ENCODE assay signal across 20 cellular contexts in genomic region chr4:6184169-6184568, GRCh38. TPM values are rescaled to one million over a fixed set of nuclear protein-coding genes. Genes with fewer than 3 reads are reported as not detected.
A peak's percentile ranks its signal among the peaks of the same experiment; 100 is the strongest.
DNase-seq lines count a peak whose midpoint lies in the region; ATAC-seq lines count a peak whose summit lies in the region.
"Had no signal": no experiment of that assay in that cellular context is flagged by ENCODE, and none has a peak within 500 bp of the region (broad histone marks: within the 10 kb centered on the region; RNA-seq: fewer than 3 reads in every experiment).

No MANE protein-coding gene starts in this region.

- H3K23ac ChIP-seq in trophoblast cell (ENCODE audit: low read length): no peak overlapping the region

- H3K79me2 ChIP-seq in trophoblast cell (ENCODE audit: control insufficient read depth, insufficient read depth, low read length, poor library complexity): no peaks in the 10 kb centered on the region

- H3K4me1 ChIP-seq in CD4-positive, CD25-positive, alpha-beta regulatory T cell (ENCODE audit: control insufficient read depth, insufficient read depth, low read length, poor library complexity, severe bottlenecking): peaks cover 88% of the 10 kb centered on the region
- peaks cover 3 to 5% of the 10 kb centered on the region in 2 experiments for H3K4me1 ChIP-seq in trophoblast cell (ENCODE audit: control insufficient read depth in 1 of 2, insufficient read depth in 2 of 2, low read length in 2 of 2)
- H3K4me1 ChIP-seq: tibial artery had no signal

- no peak overlapping the region for H3K4ac ChIP-seq in trophoblast cell (ENCODE audit: low read depth, low read length)

- peaks cover 30 to 83% (median 46%) of the 10 kb centered on the region in 4 donors for H3K4me1 Mint-ChIP-seq in CD4-positive, CD25-positive, alpha-beta regulatory T cell
- peaks cover 59% of the 10 kb centered on the region for H3K4me1 Mint-ChIP-seq in activated T-helper 2 cell treated with anti-CD3 and anti-CD28 coated beads, Interferon-gamma antibody, Interleukin-2, Interleukin-4, amounts not matched to agents 10 μg/mL and 5 μg/mL and 100 μg/mL, durations not matched to agents 14 hours and 24 hours and 36 hours (ENCODE audit: low read depth)

- H4K12ac ChIP-seq in trophoblast cell (ENCODE audit: low read depth, low read length): no peak overlapping the region

- peak overlapping the region; percentile 83 to 88 (median 85) for H3K27ac Mint-ChIP-seq in CD4-positive, CD25-positive, alpha-beta regulatory T cell
- H3K27ac Mint-ChIP-seq in activated T-helper 2 cell treated with anti-CD3 and anti-CD28 coated beads, Interferon-gamma antibody, Interleukin-2, Interleukin-4, amounts not matched to agents 10 μg/mL and 5 μg/mL and 100 μg/mL, durations not matched to agents 14 hours and 24 hours and 36 hours: peak overlapping the region; percentile 66
- H3K27ac Mint-ChIP-seq: progenitor cell of endocrine pancreas; stimulated activated naive B cell treated with anti-CD40 and anti-IgM and Interleukin-4, amounts not matched to agents 10 μg/mL and 1 μg/mL and 100 μg/mL, for 72 hours had no signal

- no peak overlapping the region for H3K18ac ChIP-seq in trophoblast cell (ENCODE audit: low read length)

- peaks cover 6% of the 10 kb centered on the region for H3K36me3 Mint-ChIP-seq in CD4-positive, CD25-positive, alpha-beta regulatory T cell
- H3K36me3 Mint-ChIP-seq in activated T-helper 2 cell treated with anti-CD3 and anti-CD28 coated beads, Interferon-gamma antibody, Interleukin-2, Interleukin-4, amounts not matched to agents 10 μg/mL and 5 μg/mL and 100 μg/mL, durations not matched to agents 14 hours and 24 hours and 36 hours (ENCODE audit: low read depth): peaks cover 60% of the 10 kb centered on the region

- H2BK120ac ChIP-seq in trophoblast cell (ENCODE audit: insufficient read depth, low read length, poor library complexity): no peak overlapping the region

- no peak overlapping the region for H4K91ac ChIP-seq in trophoblast cell (ENCODE audit: low read depth, low read length)

- H3K14ac ChIP-seq in trophoblast cell (ENCODE audit: low read length): no peak overlapping the region

- peak overlapping the region; percentile 63 for H3K4me3 ChIP-seq in CD4-positive, CD25-positive, alpha-beta regulatory T cell (ENCODE audit: low read depth, low read length)
- H3K4me3 ChIP-seq in trophoblast cell (ENCODE audit: low read depth, low read length): no peak overlapping the region
- H3K4me3 ChIP-seq: SJCRH30, tibial artery had no signal

- DNase-seq in CD4-positive, CD25-positive, alpha-beta regulatory T cell: no peak
- no peak for DNase-seq in activated T-helper 2 cell treated with anti-CD3 and anti-CD28 coated beads, Interferon-gamma antibody, Interleukin-2, Interleukin-4, amounts not matched to agents 10 μg/mL and 5 μg/mL and 100 μg/mL, durations not matched to agents 14 hours and 24 hours and 36 hours (ENCODE audit: low spot score)
- DNase-seq in globus pallidus (ENCODE audit: low spot score) (no peak), trophoblast cell (no peak), dedifferentiated amniotic fluid mesenchymal stem cell (ENCODE audit: extremely low spot score) (no peak), DMS114 treated with DMSO at 0.1 percent for 48 hours (lab: John Stamatoyannopoulos, UW; ENCODE audit: unreplicated experiment) (no peak)
- DNase-seq: activated CD4-positive, alpha-beta T cell treated with anti-CD3 and anti-CD28 coated beads, Interleukin-2, amount 50 U/mL, for 1 hour; activated gamma-delta T cell treated with Interleukin-2 at 50 U/mL for 16 hours; DMS153; foreskin fibroblast; naive thymus-derived CD4-positive, alpha-beta T cell; NCI-H1930; NCI-H524 treated with DMSO at 0.1 percent for 48 hours; stimulated activated naive B cell treated with anti-CD40 and anti-IgM and Interleukin-4, amounts not matched to agents 10 μg/mL and 1 μg/mL and 100 μg/mL, for 72 hours; tibial artery had no signal

- H2BK5ac ChIP-seq in trophoblast cell (ENCODE audit: low read depth, low read length, poor library complexity): no peak overlapping the region

- peak overlapping the region; percentile 72 for H3K27ac ChIP-seq in CD4-positive, CD25-positive, alpha-beta regulatory T cell (ENCODE audit: insufficient read depth, low read length, poor library complexity, severe bottlenecking)
- H3K27ac ChIP-seq in trophoblast cell (ENCODE audit: low read depth, low read length): no peak overlapping the region
- H3K27ac ChIP-seq: SJCRH30, tibial artery had no signal

- no peaks in the 10 kb centered on the region for H3K27me3 Mint-ChIP-seq in CD4-positive, CD25-positive, alpha-beta regulatory T cell
- no peaks in the 10 kb centered on the region for H3K27me3 Mint-ChIP-seq in activated T-helper 2 cell treated with anti-CD3 and anti-CD28 coated beads, Interferon-gamma antibody, Interleukin-2, Interleukin-4, amounts not matched to agents 10 μg/mL and 5 μg/mL and 100 μg/mL, durations not matched to agents 14 hours and 24 hours and 36 hours (ENCODE audit: low read depth)

- WGBS in trophoblast cell (ENCODE audit: extremely low coverage, insufficient coverage, insufficient read length): no CpG with 5 or more reads among the region's 5 CpGs

- H4K8ac ChIP-seq in trophoblast cell (ENCODE audit: low read depth, low read length): no peak overlapping the region

- no peak overlapping the region for H3K4me2 ChIP-seq in trophoblast cell (ENCODE audit: low read length)

- intact Hi-C loops in activated T-helper 2 cell treated with anti-CD3 and anti-CD28 coated beads, Interferon-gamma antibody, Interleukin-2, Interleukin-4, amounts not matched to agents 10 μg/mL and 5 μg/mL and 100 μg/mL, durations not matched to agents 14 hours and 24 hours and 36 hours (cut with micrococcal nuclease): loop anchor here (5.0 to 10.0 kb wide), 2 partner anchors 52 to 1781 kb away; no protein-coding TSS in a partner anchor

- no peak overlapping the region for H3K9ac ChIP-seq in trophoblast cell (ENCODE audit: low read length)

- H3K9me3 Mint-ChIP-seq in CD4-positive, CD25-positive, alpha-beta regulatory T cell: peaks cover 0 to 23% (median 4%) of the 10 kb centered on the region in 7 donors
- peaks cover 5% of the 10 kb centered on the region for H3K9me3 Mint-ChIP-seq in activated T-helper 2 cell treated with anti-CD3 and anti-CD28 coated beads, Interferon-gamma antibody, Interleukin-2, Interleukin-4, amounts not matched to agents 10 μg/mL and 5 μg/mL and 100 μg/mL, durations not matched to agents 14 hours and 24 hours and 36 hours

- no peak for ATAC-seq in CD4-positive, CD25-positive, alpha-beta regulatory T cell (ENCODE audit: low read depth in 2 of 2)
- ATAC-seq in GM18867 (IDR thresholded peaks at IDR 0.05; ENCODE audit: unreplicated experiment): peak; percentile 0
- peak; percentile 0 for ATAC-seq in HG03432 (IDR thresholded peaks at IDR 0.05; ENCODE audit: unreplicated experiment)
- ATAC-seq: left lobe of liver; naive thymus-derived CD4-positive, alpha-beta T cell; stimulated activated naive B cell treated with anti-CD40 and anti-IgM and Interleukin-4, amounts not matched to agents 10 μg/mL and 1 μg/mL and 100 μg/mL, for 72 hours had no signal

- H2AK5ac ChIP-seq in trophoblast cell (ENCODE audit: low read length): no peak overlapping the region

- H2BK12ac ChIP-seq in trophoblast cell (ENCODE audit: low read length): no peak overlapping the region

- no peaks in the 10 kb centered on the region for H3K9me3 ChIP-seq in CD4-positive, CD25-positive, alpha-beta regulatory T cell (ENCODE audit: control insufficient read depth in 2 of 2, low read length in 2 of 2)
- no peaks in the 10 kb centered on the region for H3K9me3 ChIP-seq in trophoblast cell (ENCODE audit: insufficient read depth, low read depth, low read length)
- H3K9me3 ChIP-seq: SJCRH30 had no signal

- H3K27me3 ChIP-seq in CD4-positive, CD25-positive, alpha-beta regulatory T cell (ENCODE audit: control insufficient read depth, insufficient read depth, low read length): no peaks in the 10 kb centered on the region
- no peaks in the 10 kb centered on the region for H3K27me3 ChIP-seq in trophoblast cell (ENCODE audit: insufficient read depth, low read length)

- peaks cover 3% of the 10 kb centered on the region for H3K36me3 ChIP-seq in CD4-positive, CD25-positive, alpha-beta regulatory T cell (ENCODE audit: control insufficient read depth, insufficient read depth, low read length)
- no peaks in the 10 kb centered on the region for H3K36me3 ChIP-seq in trophoblast cell (ENCODE audit: control insufficient read depth in 1 of 2, insufficient read depth in 2 of 2, low read length in 2 of 2)
- H3K36me3 ChIP-seq: SJCRH30, tibial artery had no signal

- H2AFZ ChIP-seq in trophoblast cell (ENCODE audit: insufficient read depth, low read length, poor library complexity): no peak overlapping the region

- H3K4me3 Mint-ChIP-seq in CD4-positive, CD25-positive, alpha-beta regulatory T cell: peak overlapping the region; percentile 28 to 81 (median 58)
- H3K4me3 Mint-ChIP-seq in activated T-helper 2 cell treated with anti-CD3 and anti-CD28 coated beads, Interferon-gamma antibody, Interleukin-2, Interleukin-4, amounts not matched to agents 10 μg/mL and 5 μg/mL and 100 μg/mL, durations not matched to agents 14 hours and 24 hours and 36 hours (ENCODE audit: low read depth): no peak overlapping the region
- H3K4me3 Mint-ChIP-seq: stimulated activated naive B cell treated with anti-CD40 and anti-IgM and Interleukin-4, amounts not matched to agents 10 μg/mL and 1 μg/mL and 100 μg/mL, for 72 hours had no signal

- H3K79me1 ChIP-seq in trophoblast cell (ENCODE audit: low read length): no peaks in the 10 kb centered on the region

RNA-seq across cellular contexts. Expression of gene JAKMIP1, which starts 16.2 kb away (rescaled TPM):
- 39.7 TPM for total RNA-seq in CD4-positive, CD25-positive, alpha-beta regulatory T cell
- 10 to 100 TPM; 18.7 to 33.7 (median 26.3) TPM for polyA plus RNA-seq in CD4-positive, CD25-positive, alpha-beta regulatory T cell
- 11.3 and 12.3 TPM in 2 replicates for total RNA-seq in activated T-helper 2 cell treated with anti-CD3 and anti-CD28 coated beads, Interferon-gamma antibody, Interleukin-2, Interleukin-4, amounts not matched to agents 10 μg/mL and 5 μg/mL and 100 μg/mL, durations not matched to agents 14 hours and 24 hours and 36 hours
- polyA plus RNA-seq in trophoblast cell (2013): 0.03 TPM in 1 of 2 replicates, not detected in the other
- total RNA-seq: left lobe of liver, SJCRH30 had no signal

Comparison
In these comparisons a context has a peak if more than half of its experiments do, and no peak if none do; other contexts are left out.
1. ATAC-seq: peak in GM18867 (single experiment) and HG03432 (single experiment); none in CD4-positive, CD25-positive, alpha-beta regulatory T cell (0 of 2).